ENCODE assay signal across 22 cellular contexts in the genomic region with DNA sequence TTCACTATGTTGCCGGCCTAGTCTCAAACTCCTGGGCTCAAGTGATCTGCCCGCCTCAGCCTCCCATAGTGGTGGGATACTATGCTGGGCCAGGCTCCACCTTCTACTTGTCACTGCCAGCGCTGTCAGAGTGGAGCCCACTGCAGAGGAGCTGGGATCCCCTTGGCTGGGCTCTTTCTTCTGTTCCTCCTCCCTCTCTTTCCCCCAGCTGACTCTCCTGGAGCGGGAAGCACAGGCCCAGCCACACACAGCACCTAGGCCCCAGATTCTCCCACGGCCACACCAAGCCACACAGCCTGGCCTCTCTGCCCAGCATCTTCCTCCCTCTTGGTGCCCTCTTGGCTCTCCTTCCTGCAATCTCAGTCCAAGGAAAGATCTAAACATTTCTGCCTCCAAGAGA. TPM values are rescaled to one million over a fixed set of nuclear protein-coding genes. Genes with fewer than 3 reads are reported as not detected.
DNase-seq lines count a peak whose midpoint lies in the region; ATAC-seq lines count a peak whose summit lies in the region.
"Had no signal": no experiment of that assay in that cellular context is flagged by ENCODE, and none has a peak within 500 bp of the region (broad histone marks: within the 10 kb centered on the region; RNA-seq: fewer than 3 reads in every experiment).

No MANE protein-coding gene starts in this region.

- H3K79me1 ChIP-seq in neuronal stem cell (ENCODE audit: low read depth, low read length), result peaks cover 5% of the 10 kb centered on the region

- H3K23ac ChIP-seq in neuronal stem cell (ENCODE audit: low read depth, low read length, poor library complexity), result no peak overlapping the region

- intact Hi-C loops in cardiac septum (cut with DNase I), result no loop called here
- intact Hi-C loops in right cardiac atrium (cut with DNase I), result no loop called here
- intact Hi-C loops in sciatic nerve (cut with DNase I), result no loop called here

- ATAC-seq in right cardiac atrium, result no peak
- ATAC-seq in sciatic nerve, result no peak
- ATAC-seq in GM18858 (IDR thresholded peaks at IDR 0.05; ENCODE audit: unreplicated experiment), result no peak
- ATAC-seq: PC-3 had no signal

- no peak overlapping the region for H3K4me2 ChIP-seq in neuronal stem cell (ENCODE audit: insufficient read depth, low read length, poor library complexity, severe bottlenecking)
- H3K4me2 ChIP-seq: BLaER1 treated with 17β-estradiol and CSF1 and Interleukin-3, amounts not matched to agents 10 nM and 100 nM had no signal

- no peak overlapping the region for H4K8ac ChIP-seq in neuronal stem cell (ENCODE audit: low read depth, low read length)

- H3K4me1 ChIP-seq in right cardiac atrium (ENCODE audit: control insufficient read depth, insufficient read depth, low read length) (peaks cover 2% of the 10 kb centered on the region), neuronal stem cell (ENCODE audit: control insufficient read depth in 2 of 2, insufficient read depth in 1 of 2, low read depth in 1 of 2, low read length in 2 of 2) (peaks cover 3 to 4% of the 10 kb centered on the region in 2 donors)
- H3K4me1 ChIP-seq: HAP-1 had no signal

- WGBS in right cardiac atrium, result 92% methylated on average over 5 of the region's 5 CpGs
- whole genome bisulfite sequencing in neuronal stem cell (ENCODE audit: extremely low coverage in 2 of 2, insufficient read length in 2 of 2, insufficient replicate concordance in 1 of 2), 2 donors, result no CpG with 5 or more reads among the region's 5 CpGs

- H3K27ac ChIP-seq in right cardiac atrium (ENCODE audit: low read length), result no peak overlapping the region
- no peak overlapping the region for H3K27ac ChIP-seq in neuronal stem cell (replicated peaks; ENCODE audit: low read length)
- H3K27ac ChIP-seq: BLaER1 treated with 17β-estradiol and CSF1 and Interleukin-3, amounts not matched to agents 10 nM and 100 nM had no signal

- no peak overlapping the region for H3K4ac ChIP-seq in neuronal stem cell (ENCODE audit: low read length)

- H2BK5ac ChIP-seq in neuronal stem cell (ENCODE audit: low read length), result no peak overlapping the region

- no peak overlapping the region for H2BK15ac ChIP-seq in neuronal stem cell (ENCODE audit: low read length)

- H3K27me3 ChIP-seq in right cardiac atrium (ENCODE audit: control insufficient read depth, insufficient read depth) (no peaks in the 10 kb centered on the region), neuronal stem cell (ENCODE audit: control insufficient read depth in 3 of 3, insufficient read depth in 3 of 3, low read depth in 1 of 3, low read length in 3 of 3) (peaks cover 0 to 9% (median 0%) of the 10 kb centered on the region in 3 experiments)

- H3K4me3 ChIP-seq in right cardiac atrium (ENCODE audit: low read length) (no peak overlapping the region), neuronal stem cell (ENCODE audit: low read length in 2 of 2) (no peak overlapping the region)
- H3K4me3 ChIP-seq: BLaER1 treated with 17β-estradiol and CSF1 and Interleukin-3, amounts not matched to agents 10 nM and 100 nM; HAP-1 had no signal

- no peak overlapping the region for H3K14ac ChIP-seq in neuronal stem cell (ENCODE audit: low read length)

- no peak overlapping the region for H2AK5ac ChIP-seq in neuronal stem cell (ENCODE audit: low read depth, low read length)

- no peak overlapping the region for H4K91ac ChIP-seq in neuronal stem cell (ENCODE audit: low read depth, low read length, poor library complexity)

- H3K9me3 ChIP-seq in right cardiac atrium (ENCODE audit: control insufficient read depth, low read length), result no peaks in the 10 kb centered on the region
- no peaks in the 10 kb centered on the region for H3K9me3 ChIP-seq in neuronal stem cell (replicated peaks in 1 of 2; ENCODE audit: control insufficient read depth in 2 of 2, insufficient read depth in 1 of 2, low read depth in 1 of 2, low read length in 2 of 2)
- H3K9me3 ChIP-seq: HAP-1 had no signal

- peak overlapping the region; percentile 4 for H2BK12ac ChIP-seq in neuronal stem cell (ENCODE audit: low read length)

- no peaks in the 10 kb centered on the region for H3K36me3 ChIP-seq in neuronal stem cell (replicated peaks in 1 of 2; ENCODE audit: control insufficient read depth in 2 of 2, insufficient read depth in 2 of 2, low read length in 2 of 2)
- H3K36me3 ChIP-seq: BLaER1 treated with 17β-estradiol and CSF1 and Interleukin-3, amounts not matched to agents 10 nM and 100 nM; HAP-1 had no signal

- DNase-seq in cardiac septum (ENCODE audit: low spot score), result peak; percentile 19
- no peak for DNase-seq in right cardiac atrium
- no peak for DNase-seq in neuronal stem cell (ENCODE audit: low spot score)
- peak; percentile 12 for DNase-seq in sciatic nerve (ENCODE audit: low spot score)
- DNase-seq in COLO829 (ENCODE audit: low spot score), result no peak
- DNase-seq in hypothalamus (lab: John Stamatoyannopoulos, UW), result no peak
- DNase-seq: AML-193; CD4-positive, alpha-beta T cell; COR-L47; GOT3; IMR-90; KG1; MM.1S; NCI-H2029; NCI-H446; NCI-H524 treated with DMSO at 0.1 percent for 48 hours; NCI-H774; NK-92 treated with Interleukin-12 subunit alpha and Interleukin-12 subunit beta, amount 100 ng/mL, for 24 hours; PC-3 had no signal

- no peak overlapping the region for H3K18ac ChIP-seq in neuronal stem cell (ENCODE audit: low read length)

- H3K9ac ChIP-seq in neuronal stem cell (ENCODE audit: low read depth, low read length, poor library complexity), result peak overlapping the region; percentile 30
- H3K9ac ChIP-seq: BLaER1 treated with 17β-estradiol and CSF1 and Interleukin-3, amounts not matched to agents 10 nM and 100 nM had no signal

- no peak overlapping the region for H2AFZ ChIP-seq in neuronal stem cell (ENCODE audit: low read length)

- H2BK120ac ChIP-seq in neuronal stem cell (ENCODE audit: low read depth, low read length), result no peak overlapping the region

RNA-seq across cellular contexts. Expression of a gene that starts 3.7 kb away (rescaled TPM):
- total RNA-seq in cardiac septum (1.1 TPM), right cardiac atrium (1 to 10 TPM; 2.7 to 6.9 (median 4.4) TPM), sciatic nerve (6.8 TPM)
- 1.9 TPM for polyA plus RNA-seq in right cardiac atrium
- 40.3 TPM for polyA plus RNA-seq in neuronal stem cell (2013, experiment 1 of 2)
- polyA plus RNA-seq in neuronal stem cell (2013, experiment 2 of 2), result 43.9 TPM

Comparison
In these comparisons a context has a peak if more than half of its experiments do, and no peak if none do; other contexts are left out.
1. DNase-seq: peak in cardiac septum (single experiment) and sciatic nerve (single experiment); none in right cardiac atrium (0 of 3), neuronal stem cell (single experiment), COLO829 (single experiment) and hypothalamus (0 of 51).